In the genomic region with DNA sequence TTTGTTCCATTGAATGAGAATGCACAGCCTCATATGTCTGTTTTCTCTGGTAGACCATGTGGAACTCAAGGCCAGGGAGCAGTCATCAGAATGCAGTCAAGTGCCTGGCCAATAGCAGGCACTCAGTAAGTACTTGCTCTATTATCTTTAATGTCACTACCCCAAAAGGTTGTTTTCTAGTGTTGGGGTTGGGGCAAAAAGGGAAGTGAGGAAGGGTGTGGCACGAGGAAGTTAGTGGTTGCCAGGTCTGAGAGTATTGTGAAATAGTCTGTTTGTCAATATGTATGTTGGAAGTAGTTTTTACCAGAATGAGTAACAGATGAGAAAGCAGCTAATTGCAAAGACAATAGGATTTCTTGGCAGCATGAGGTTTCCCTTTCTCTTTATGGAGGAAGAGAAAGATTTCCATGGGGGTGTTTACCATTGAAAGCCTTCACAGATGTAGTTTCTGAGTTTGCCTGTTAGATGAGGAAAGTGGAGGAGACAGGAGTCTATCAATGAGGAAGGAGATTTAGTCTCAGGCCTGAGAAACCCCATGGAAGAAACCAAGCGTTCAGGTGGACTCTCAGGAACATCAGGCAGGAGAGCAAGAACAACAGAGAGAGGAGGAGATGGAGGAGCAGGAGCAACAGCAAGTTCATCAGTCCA, we compare ENCODE assay signal across 1 cellular context.
TF ChIP-seq lines count a peak whose summit lies in the region.

No MANE protein-coding gene starts in this region.

TF ChIP-seq in IMR-90, 13 proteins besides CTCF, POLR2A, EP300 and RAD21:
- TF ChIP-seq MXI1 (IDR thresholded peaks at IDR 0.05; ENCODE audit: borderline replicate concordance, low read depth, low read length) = no peak
- TF ChIP-seq, protein P1, sequence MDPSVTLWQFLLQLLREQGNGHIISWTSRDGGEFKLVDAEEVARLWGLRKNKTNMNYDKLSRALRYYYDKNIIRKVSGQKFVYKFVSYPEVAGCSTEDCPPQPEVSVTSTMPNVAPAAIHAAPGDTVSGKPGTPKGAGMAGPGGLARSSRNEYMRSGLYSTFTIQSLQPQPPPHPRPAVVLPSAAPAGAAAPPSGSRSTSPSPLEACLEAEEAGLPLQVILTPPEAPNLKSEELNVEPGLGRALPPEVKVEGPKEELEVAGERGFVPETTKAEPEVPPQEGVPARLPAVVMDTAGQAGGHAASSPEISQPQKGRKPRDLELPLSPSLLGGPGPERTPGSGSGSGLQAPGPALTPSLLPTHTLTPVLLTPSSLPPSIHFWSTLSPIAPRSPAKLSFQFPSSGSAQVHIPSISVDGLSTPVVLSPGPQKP (IDR thresholded peaks at IDR 0.05; ENCODE audit: borderline replicate concordance, low read depth, low read length) = no peak
- no peak for TF ChIP-seq RFX5 (IDR thresholded peaks at IDR 0.05; ENCODE audit: low read depth, low read length)
- peak; percentile 85 for TF ChIP-seq CEBPB (IDR thresholded peaks at IDR 0.05; ENCODE audit: low read depth, low read length)
- no peak for TF ChIP-seq MAFK (IDR thresholded peaks at IDR 0.05; ENCODE audit: low read depth, low read length)
TF ChIP-seq in IMR-90: peak in this region for 1.
